8 cellular contexts compared by ENCODE assay signal in the genomic region with DNA sequence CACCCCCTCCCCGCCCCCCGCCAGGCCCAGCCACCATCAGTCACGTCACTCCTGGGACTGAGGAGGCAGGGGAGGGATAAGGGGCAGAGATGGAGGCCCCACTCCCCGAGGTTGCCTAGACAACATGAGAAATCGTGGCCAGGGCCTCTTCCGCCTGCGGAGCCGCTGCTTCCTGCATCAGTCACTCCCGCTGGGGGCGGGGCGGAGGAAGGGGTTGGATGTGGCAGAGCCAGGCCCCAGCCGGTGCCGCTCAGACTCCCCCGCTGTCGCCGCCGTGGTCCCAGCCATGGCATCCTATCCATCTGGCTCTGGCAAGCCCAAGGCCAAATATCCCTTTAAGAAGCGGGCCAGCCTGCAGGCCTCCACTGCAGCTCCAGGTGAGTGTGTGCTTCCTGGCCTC. TPM values are rescaled to one million over a fixed set of nuclear protein-coding genes. Genes with fewer than 3 reads are reported as not detected.
DNase-seq lines count a peak whose midpoint lies in the region; ATAC-seq and TF ChIP-seq lines count a peak whose summit lies in the region.

No MANE protein-coding gene starts in this region.

- no peak overlapping the region for H3K27ac Mint-ChIP-seq in neural crest cell (ENCODE audit: unreplicated experiment)
- H3K27ac Mint-ChIP-seq in stimulated activated naive CD8-positive, alpha-beta T cell treated with anti-CD3 and anti-CD28 coated beads, Interleukin-15, amount 100 ng/mL, for 72 hours: peak overlapping the region; percentile 94 to 97

- H3K27me3 Mint-ChIP-seq in neural crest cell (ENCODE audit: low read depth): no peaks in the 10 kb centered on the region
- no peaks in the 10 kb centered on the region for H3K27me3 Mint-ChIP-seq in stimulated activated naive CD8-positive, alpha-beta T cell treated with anti-CD3 and anti-CD28 coated beads, Interleukin-15, amount 100 ng/mL, for 72 hours

- no peaks in the 10 kb centered on the region for H3K27me3 ChIP-seq in MG63

- H3K4me1 Mint-ChIP-seq in neural crest cell: peaks cover 67% of the 10 kb centered on the region
- peaks cover 82% of the 10 kb centered on the region for H3K4me1 Mint-ChIP-seq in stimulated activated naive CD8-positive, alpha-beta T cell treated with anti-CD3 and anti-CD28 coated beads, Interleukin-15, amount 100 ng/mL, for 72 hours

- peaks cover 31% of the 10 kb centered on the region for H3K4me1 ChIP-seq in ES-I3 (ENCODE audit: insufficient read depth, low read length)

- DNase-seq in HCEC 1CT: peak; percentile 93
- peak; percentile 100 for DNase-seq in MG63
- peak; percentile 88 to 92 for DNase-seq in SHP77 (lab: John Stamatoyannopoulos, UW)
- DNase-seq in activated gamma-delta T cell (lab: John Stamatoyannopoulos, UW): peak; percentile 90
- DNase-seq in fibroblast of villous mesenchyme (ENCODE audit: low read depth): peak; percentile 95
- DNase-seq in neural crest cell (ENCODE audit: low read depth, low spot score): peak; percentile 85
- DNase-seq in stimulated activated naive CD8-positive, alpha-beta T cell treated with anti-CD3 and anti-CD28 coated beads, Interleukin-15, amount 100 ng/mL, for 72 hours: peak; percentile 88 to 96

- H3K4me3 Mint-ChIP-seq in neural crest cell: peak overlapping the region; percentile 96
- peak overlapping the region; percentile 96 to 97 for H3K4me3 Mint-ChIP-seq in stimulated activated naive CD8-positive, alpha-beta T cell treated with anti-CD3 and anti-CD28 coated beads, Interleukin-15, amount 100 ng/mL, for 72 hours

- H3K9me3 ChIP-seq in ES-I3 (ENCODE audit: control insufficient read depth, insufficient read depth, low read length) (no peaks in the 10 kb centered on the region), MG63 (no peaks in the 10 kb centered on the region)

- ATAC-seq in stimulated activated naive CD8-positive, alpha-beta T cell treated with anti-CD3 and anti-CD28 coated beads, Interleukin-15, amount 100 ng/mL, for 72 hours: peak; percentile 90

- H3K36me3 Mint-ChIP-seq in neural crest cell (ENCODE audit: low read depth): no peaks in the 10 kb centered on the region

- H3K9ac ChIP-seq in ES-I3 (ENCODE audit: low read depth, low read length): peak overlapping the region; percentile 60; the same call in 1 of the 2 replicates

- no peaks in the 10 kb centered on the region for H3K9me3 Mint-ChIP-seq in neural crest cell
- H3K9me3 Mint-ChIP-seq in stimulated activated naive CD8-positive, alpha-beta T cell treated with anti-CD3 and anti-CD28 coated beads, Interleukin-15, amount 100 ng/mL, for 72 hours: no peaks in the 10 kb centered on the region

- H3K4me3 ChIP-seq in MG63: peak overlapping the region; percentile 90
- peak overlapping the region; percentile 98 for H3K4me3 ChIP-seq in fibroblast of villous mesenchyme (ENCODE audit: low read depth, low read length)

- TF ChIP-seq CTCF in fibroblast of villous mesenchyme (IDR thresholded peaks at IDR 0.05; ENCODE audit: insufficient read depth, low read depth, low read length) (no peak), neural crest cell (conservative IDR thresholded peaks at IDR 0.05) (no peak)

- no peaks in the 10 kb centered on the region for H3K36me3 ChIP-seq in ES-I3 (ENCODE audit: insufficient read depth, low read length)
- H3K36me3 ChIP-seq in MG63: peaks cover 30% of the 10 kb centered on the region

RNA-seq across cellular contexts. Expression of a gene that starts 1.3 kb away (rescaled TPM):
- total RNA-seq in MG63 (2014; rRNA removed; shearing (Covaris generic); ENCODE audit: low replicate concordance): 119 and 172 TPM in 2 replicates
- total RNA-seq in fibroblast of villous mesenchyme: 90.5 and 107 TPM in 2 replicates
- total RNA-seq in neural crest cell: 93.1 and 105 TPM in 2 replicates

RNA-seq across cellular contexts. Expression of a gene that starts 1.5 kb away (rescaled TPM):
- total RNA-seq in MG63 (2014; rRNA removed; shearing (Covaris generic); ENCODE audit: low replicate concordance): 0.10 TPM in 1 of 2 replicates, not detected in the other
- total RNA-seq in fibroblast of villous mesenchyme (under 0.01 and 0.43 TPM in 2 replicates), neural crest cell (not detected in 2 replicates)

RNA-seq across cellular contexts. Expression of a gene that starts 35.0 kb away (rescaled TPM):
- total RNA-seq in MG63 (2014; rRNA removed; shearing (Covaris generic); ENCODE audit: low replicate concordance): 27.9 and 33.5 TPM in 2 replicates
- 11.7 and 15.1 TPM in 2 replicates for total RNA-seq in fibroblast of villous mesenchyme
- total RNA-seq in neural crest cell: 26.7 and 28.2 TPM in 2 replicates

RNA-seq across cellular contexts. Expression of a gene that starts 47.0 kb away (rescaled TPM):
- 20.0 and 22.2 TPM in 2 replicates for total RNA-seq in MG63 (2014; rRNA removed; shearing (Covaris generic); ENCODE audit: low replicate concordance)
- 16.8 and 19.0 TPM in 2 replicates for total RNA-seq in fibroblast of villous mesenchyme
- 43.7 and 46.6 TPM in 2 replicates for total RNA-seq in neural crest cell

Comparison
In these comparisons a context has a peak if more than half of its experiments do, and no peak if none do; other contexts are left out.
1. Peak in every context shown above with its lines: DNase-seq, ATAC-seq and H3K4me3 ChIP-seq.